ENCODE assay signal across 1 cellular context in the genomic region with DNA sequence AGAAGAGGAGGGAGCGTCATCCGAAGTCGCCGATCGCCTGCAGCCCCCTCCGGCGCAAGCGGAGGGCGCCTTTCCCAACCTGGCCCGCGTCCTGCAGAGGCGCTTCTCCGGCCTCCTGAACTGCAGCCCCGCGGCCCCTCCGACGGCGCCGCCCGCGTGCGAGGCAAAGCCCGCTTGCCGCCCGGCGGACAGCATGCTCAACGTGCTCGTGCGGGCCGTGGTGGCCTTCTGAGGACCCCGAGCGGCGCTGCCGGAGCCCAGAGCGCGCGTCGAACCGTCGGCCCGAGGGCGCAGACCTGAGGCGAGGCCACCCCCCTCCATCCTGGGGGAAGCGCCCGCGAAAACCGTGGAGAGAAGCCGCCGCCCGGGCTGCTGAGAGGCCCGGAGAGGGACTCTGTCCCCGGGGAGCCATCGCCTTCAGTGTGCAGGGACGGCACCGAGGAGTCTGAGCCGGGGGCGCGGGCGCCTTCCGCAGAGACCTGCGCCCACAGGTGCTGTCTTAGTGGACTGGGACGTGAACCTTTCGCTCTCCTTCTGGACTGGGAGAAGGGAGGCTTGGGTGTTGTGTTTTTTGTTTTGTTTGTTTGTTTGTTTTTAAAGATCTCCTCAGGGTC.
TF ChIP-seq lines count a peak whose summit lies in the region.

No MANE protein-coding gene starts in this region.

TF ChIP-seq in endothelial cell of umbilical vein, 7 proteins besides CTCF, POLR2A, EP300 and RAD21:
- TF ChIP-seq JUN (IDR thresholded peaks at IDR 0.05; ENCODE audit: borderline replicate concordance, insufficient read depth, insufficient read length, low read depth) (no peak), EZH2 (IDR thresholded peaks at IDR 0.05; ENCODE audit: borderline replicate concordance, low read depth, low read length, severe bottlenecking) (no peak), MYC (IDR thresholded peaks at IDR 0.05; ENCODE audit: low read depth, low read length) (no peak), POLR2AphosphoS5 (IDR thresholded peaks at IDR 0.05; ENCODE audit: insufficient read depth, low read depth, low read length) (no peak), FOS (IDR thresholded peaks at IDR 0.05; ENCODE audit: borderline replicate concordance, insufficient read depth, low read length) (no peak), GATA2 (IDR thresholded peaks at IDR 0.05; ENCODE audit: insufficient read depth, insufficient read length, low read depth, low read length) (no peak)
- TF ChIP-seq, protein P1, sequence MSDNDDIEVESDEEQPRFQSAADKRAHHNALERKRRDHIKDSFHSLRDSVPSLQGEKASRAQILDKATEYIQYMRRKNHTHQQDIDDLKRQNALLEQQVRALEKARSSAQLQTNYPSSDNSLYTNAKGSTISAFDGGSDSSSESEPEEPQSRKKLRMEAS (IDR thresholded peaks at IDR 0.05; ENCODE audit: insufficient read depth, insufficient read length) = no peak
